19 cellular contexts compared by ENCODE assay signal in the genomic region with DNA sequence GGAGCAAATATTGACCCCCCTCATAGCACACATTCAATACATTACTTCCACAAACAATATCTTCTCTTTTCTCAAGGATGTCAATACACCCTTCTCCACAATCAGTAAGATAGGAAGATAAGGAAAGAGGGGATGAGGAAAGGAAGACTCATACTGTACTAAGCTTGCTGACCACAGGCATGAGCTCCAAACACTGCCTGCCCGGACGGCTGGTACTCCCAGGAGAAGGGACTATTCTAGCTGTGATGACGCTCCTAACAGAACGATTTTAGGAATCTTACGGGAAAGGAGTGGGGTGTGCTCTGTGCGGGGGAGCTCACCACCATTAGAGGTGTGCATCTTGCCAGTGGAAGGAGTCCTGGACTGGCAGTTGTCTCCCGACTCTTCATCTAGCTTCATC. TPM values are rescaled to one million over a fixed set of nuclear protein-coding genes. Genes with fewer than 3 reads are reported as not detected.
DNase-seq lines count a peak whose midpoint lies in the region; ATAC-seq and TF ChIP-seq lines count a peak whose summit lies in the region.
"Had no signal": no experiment of that assay in that cellular context is flagged by ENCODE, and none has a peak within 500 bp of the region (broad histone marks: within the 10 kb centered on the region; RNA-seq: fewer than 3 reads in every experiment).

No MANE protein-coding gene starts in this region.

- no peaks in the 10 kb centered on the region for H3K9me3 ChIP-seq in esophagus squamous epithelium
- H3K9me3 ChIP-seq: BE2C, BLaER1 had no signal

- TF ChIP-seq POLR2A in esophagus squamous epithelium (IDR thresholded peaks at IDR 0.05), result no peak

- no peak overlapping the region for H3K27ac ChIP-seq in esophagus squamous epithelium
- H3K27ac ChIP-seq: BLaER1 had no signal

- intact Hi-C loops in esophagus squamous epithelium (cut with DNase I), result no loop called here

- H3K27me3 ChIP-seq in esophagus squamous epithelium, result no peaks in the 10 kb centered on the region
- H3K27me3 ChIP-seq: BE2C, BLaER1 had no signal

- no peak overlapping the region for H3K4me3 ChIP-seq in esophagus squamous epithelium
- H3K4me3 ChIP-seq: BLaER1 had no signal

- WGBS in esophagus squamous epithelium, 2 donors, result 91 to 99% methylated on average over 7 of the region's 7 CpGs

- no peak for ATAC-seq in HG03571 (IDR thresholded peaks at IDR 0.05; ENCODE audit: unreplicated experiment)

- no peaks in the 10 kb centered on the region for H3K4me1 ChIP-seq in esophagus squamous epithelium
- H3K4me1 ChIP-seq: BE2C, BLaER1 had no signal

- DNase-seq in amniotic epithelial cell (ENCODE audit: low read depth) (peak; percentile 76), myocyte (ENCODE audit: low read depth) (peak; percentile 49), NCI-H2029 treated with DMSO at 0.1 percent for 48 hours (lab: John Stamatoyannopoulos, UW) (no peak), esophagus squamous epithelium (lab: John Stamatoyannopoulos, UW) (no peak)
- DNase-seq: 8988T; ACHN; BE2C; C1 segment of cervical spinal cord; CD4-positive, alpha-beta memory T cell; CD8-positive, alpha-beta memory T cell; COR-L47; DMS79 treated with DMSO at 0.1 percent for 48 hours; GF-D8 had no signal

- no peaks in the 10 kb centered on the region for H3K36me3 ChIP-seq in esophagus squamous epithelium
- H3K36me3 ChIP-seq: BE2C, BLaER1 had no signal

- no peak for TF ChIP-seq CTCF in esophagus squamous epithelium (IDR thresholded peaks at IDR 0.05)

RNA-seq across cellular contexts. Expression of a gene that starts 3.9 kb away (rescaled TPM):
- total RNA-seq in myocyte, result not detected in 2 replicates
- 0.10 TPM for polyA plus RNA-seq in myocyte (2012)
- total RNA-seq in esophagus squamous epithelium, result under 1 TPM in 1 of 4 donors, not detected in 3; 0.38 TPM
- total RNA-seq: A673; CD4-positive, alpha-beta memory T cell; CD4-positive, CD25-positive, alpha-beta regulatory T cell; CD8-positive, alpha-beta memory T cell had no signal
- polyA plus RNA-seq: AG04450, CD14-positive monocyte had no signal

RNA-seq across cellular contexts. Expression of a gene that starts 37.3 kb away (rescaled TPM):
- total RNA-seq in myocyte, result 15.5 and 16.4 TPM in 2 replicates
- polyA plus RNA-seq in myocyte (2012), result 11.3 TPM
- 10 to 100 TPM in 3 of 4 donors, 1 to 10 TPM in 1; 9.7 to 28.4 (median 12.9) TPM for total RNA-seq in esophagus squamous epithelium

RNA-seq across cellular contexts. Expression of a gene that starts 37.4 kb away (rescaled TPM):
- total RNA-seq in myocyte (13.1 and 20.0 TPM in 2 replicates), esophagus squamous epithelium (1 to 10 TPM in 3 of 4 donors, under 1 TPM in 1; 0.76 to 7.4 (median 2.4) TPM)
- 65.9 TPM for polyA plus RNA-seq in myocyte (2012)

Comparison
In these comparisons a context has a peak if more than half of its experiments do, and no peak if none do; other contexts are left out.
1. DNase-seq: peak in amniotic epithelial cell (single experiment) and myocyte (single experiment); none in NCI-H2029 treated with DMSO at 0.1 percent for 48 hours (single experiment) and esophagus squamous epithelium (single experiment).